8 cellular contexts compared by ENCODE assay signal in genomic region chr4:47836655-47837581, GRCh38. TPM values are rescaled to one million over a fixed set of nuclear protein-coding genes. Genes with fewer than 3 reads are reported as not detected.
A peak's percentile ranks its signal among the peaks of the same experiment; 100 is the strongest.
DNase-seq lines count a peak whose midpoint lies in the region; ATAC-seq and TF ChIP-seq lines count a peak whose summit lies in the region.

No MANE protein-coding gene starts in this region.

- H3K23ac ChIP-seq in neuronal stem cell (ENCODE audit: low read depth, low read length, poor library complexity) = peak overlapping the region; percentile 96

- H3K27me3 Mint-ChIP-seq in activated naive CD4-positive, alpha-beta T cell treated with anti-CD3 and anti-CD28 coated beads, Interleukin-2, amount 10 ng/mL, durations not matched to agents 7 days and 5 days = peaks cover 36% of the 10 kb centered on the region

- no peak overlapping the region for H2AK5ac ChIP-seq in neuronal stem cell (ENCODE audit: low read depth, low read length)

- H4K8ac ChIP-seq in neuronal stem cell (ENCODE audit: low read depth, low read length) = no peak overlapping the region

- peaks cover 0 to 12% of the 10 kb centered on the region in 2 donors for H3K9me3 ChIP-seq in neuronal stem cell (replicated peaks in 1 of 2; ENCODE audit: control insufficient read depth in 2 of 2, insufficient read depth in 1 of 2, low read depth in 1 of 2, low read length in 2 of 2)
- H3K9me3 ChIP-seq in thymus (ENCODE audit: control insufficient read depth) = no peaks in the 10 kb centered on the region

- no peak overlapping the region for H2BK120ac ChIP-seq in neuronal stem cell (ENCODE audit: low read depth, low read length)

- H3K36me3 Mint-ChIP-seq in activated naive CD4-positive, alpha-beta T cell treated with anti-CD3 and anti-CD28 coated beads, Interleukin-2, amount 10 ng/mL, durations not matched to agents 7 days and 5 days = peaks cover 3% of the 10 kb centered on the region

- CTCF ChIA-PET in activated naive CD4-positive, alpha-beta T cell treated with anti-CD3 and anti-CD28 coated beads, Interleukin-2, amount 10 ng/mL, durations not matched to agents 7 days and 5 days (lab: Charles Lee) = interaction anchor here (0.7 to 4.0 kb wide), 21 partner anchors 10 to 1003 kb away, joined by 3 to 29 read pairs (median 3); no protein-coding TSS in a partner anchor

- peak overlapping the region; percentile 81 for H3K4me3 Mint-ChIP-seq in activated naive CD4-positive, alpha-beta T cell treated with anti-CD3 and anti-CD28 coated beads, Interleukin-2, amount 10 ng/mL, durations not matched to agents 7 days and 5 days

- H3K79me1 ChIP-seq in neuronal stem cell (ENCODE audit: low read depth, low read length) = no peaks in the 10 kb centered on the region

- H3K4me2 ChIP-seq in neuronal stem cell (ENCODE audit: insufficient read depth, low read length, poor library complexity, severe bottlenecking) = peak overlapping the region; percentile 98

- no peak overlapping the region for H3K27ac ChIP-seq in neuronal stem cell (replicated peaks; ENCODE audit: low read length)
- no peak overlapping the region for H3K27ac ChIP-seq in thymus (ENCODE audit: low read depth)

- peaks cover 32% of the 10 kb centered on the region for H3K4me1 Mint-ChIP-seq in activated naive CD4-positive, alpha-beta T cell treated with anti-CD3 and anti-CD28 coated beads, Interleukin-2, amount 10 ng/mL, durations not matched to agents 7 days and 5 days

- H2AFZ ChIP-seq in neuronal stem cell (ENCODE audit: low read length) = peak overlapping the region; percentile 96

- H2BK12ac ChIP-seq in neuronal stem cell (ENCODE audit: low read length) = no peak overlapping the region

- H2BK15ac ChIP-seq in neuronal stem cell (ENCODE audit: low read length) = no peak overlapping the region

- H3K14ac ChIP-seq in neuronal stem cell (ENCODE audit: low read length) = no peak overlapping the region

- H3K27ac Mint-ChIP-seq in activated naive CD4-positive, alpha-beta T cell treated with anti-CD3 and anti-CD28 coated beads, Interleukin-2, amount 10 ng/mL, durations not matched to agents 7 days and 5 days = no peak overlapping the region

- no peak for TF ChIP-seq EP300 in Ishikawa (IDR thresholded peaks at IDR 0.05; ENCODE audit: borderline replicate concordance)

- peak; percentile 69 for ATAC-seq in GM21737 (IDR thresholded peaks at IDR 0.05; ENCODE audit: unreplicated experiment)

- TF ChIP-seq RAD21 in Ishikawa (IDR thresholded peaks at IDR 0.05; ENCODE audit: low read depth) = peak; percentile 72

- DNase-seq in EL (peak; percentile 88), SHP77 (lab: John Stamatoyannopoulos, UW) (peak; percentile 68 to 74), globus pallidus (ENCODE audit: low spot score) (peak; percentile 54), neuronal stem cell (ENCODE audit: low spot score) (peak; percentile 72)
- DNase-seq in activated naive CD4-positive, alpha-beta T cell treated with anti-CD3 and anti-CD28 coated beads, Interleukin-2, amount 10 ng/mL, durations not matched to agents 7 days and 5 days = peak; percentile 71

- peaks cover 3% of the 10 kb centered on the region for H3K9me3 Mint-ChIP-seq in activated naive CD4-positive, alpha-beta T cell treated with anti-CD3 and anti-CD28 coated beads, Interleukin-2, amount 10 ng/mL, durations not matched to agents 7 days and 5 days

- H3K27me3 ChIP-seq in neuronal stem cell (ENCODE audit: control insufficient read depth in 3 of 3, insufficient read depth in 3 of 3, low read depth in 1 of 3, low read length in 3 of 3) (peaks cover 0 to 22% (median 0%) of the 10 kb centered on the region in 3 experiments), thymus (ENCODE audit: control insufficient read depth, insufficient read depth) (no peaks in the 10 kb centered on the region)

- H4K91ac ChIP-seq in neuronal stem cell (ENCODE audit: low read depth, low read length, poor library complexity) = no peak overlapping the region

- H3K4ac ChIP-seq in neuronal stem cell (ENCODE audit: low read length) = no peak overlapping the region

- H3K18ac ChIP-seq in neuronal stem cell (ENCODE audit: low read length) = peak overlapping the region; percentile 74

- peak overlapping the region; percentile 17 for H2BK5ac ChIP-seq in neuronal stem cell (ENCODE audit: low read length)

- peak overlapping the region; percentile 78 for H3K9ac ChIP-seq in neuronal stem cell (ENCODE audit: low read depth, low read length, poor library complexity)

- H3K4me3 ChIP-seq in neuronal stem cell (ENCODE audit: low read length in 2 of 2) (peak overlapping the region; percentile 35 to 84), thymus (ENCODE audit: low read length) (peak overlapping the region; percentile 58)

- H3K36me3 ChIP-seq in neuronal stem cell (replicated peaks in 1 of 2; ENCODE audit: control insufficient read depth in 2 of 2, insufficient read depth in 2 of 2, low read length in 2 of 2) = no peaks in the 10 kb centered on the region
- H3K36me3 ChIP-seq in thymus (ENCODE audit: control insufficient read depth, insufficient read depth) = no peaks in the 10 kb centered on the region

- peaks cover 2 to 11% of the 10 kb centered on the region in 2 donors for H3K4me1 ChIP-seq in neuronal stem cell (ENCODE audit: control insufficient read depth in 2 of 2, insufficient read depth in 1 of 2, low read depth in 1 of 2, low read length in 2 of 2)
- H3K4me1 ChIP-seq in thymus (ENCODE audit: control insufficient read depth, insufficient read depth, low read length) = no peaks in the 10 kb centered on the region

- no CpG with 5 or more reads among the region's 54 CpGs for WGBS in neuronal stem cell (ENCODE audit: extremely low coverage in 2 of 2, insufficient read length in 2 of 2, insufficient replicate concordance in 1 of 2), 2 donors
- WGBS in thymus = under 1% methylated on average over 54 of the region's 54 CpGs

TF ChIP-seq in Ishikawa, 13 proteins besides CTCF, POLR2A, EP300 and RAD21:
- TF ChIP-seq ZBTB7A (IDR thresholded peaks at IDR 0.05; ENCODE audit: low read depth) = peak; percentile 71
- TF ChIP-seq CREB1 (IDR thresholded peaks at IDR 0.05; ENCODE audit: low read depth) = no peak
- TF ChIP-seq USF1 (IDR thresholded peaks at IDR 0.05) = no peak
- TF ChIP-seq TAF1 (IDR thresholded peaks at IDR 0.05; ENCODE audit: low read depth) = no peak
- no peak for TF ChIP-seq EGR1 (IDR thresholded peaks at IDR 0.05)
- TF ChIP-seq TEAD4 (IDR thresholded peaks at IDR 0.05) = no peak
- no peak for TF ChIP-seq FOXM1 (IDR thresholded peaks at IDR 0.05; ENCODE audit: borderline replicate concordance, low read depth)
- TF ChIP-seq TCF12 (IDR thresholded peaks at IDR 0.05; ENCODE audit: low read depth) = no peak
- peak; percentile 53 for TF ChIP-seq NFIC (IDR thresholded peaks at IDR 0.05)
- TF ChIP-seq MAX (IDR thresholded peaks at IDR 0.05) = no peak
- TF ChIP-seq CEBPB (IDR thresholded peaks at IDR 0.05) = no peak
- no peak for TF ChIP-seq REST (IDR thresholded peaks at IDR 0.05; ENCODE audit: low read depth)
- TF ChIP-seq YY1 (IDR thresholded peaks at IDR 0.05; ENCODE audit: low read depth) = no peak

RNA-seq across cellular contexts. Expression of gene CORIN, which starts 0.9 kb away (rescaled TPM):
- polyA plus RNA-seq in neuronal stem cell (2013, experiment 1 of 2) = 0.17 TPM
- polyA plus RNA-seq in neuronal stem cell (2013, experiment 2 of 2) = 0.04 TPM
- 0.78 TPM for polyA plus RNA-seq in thymus
